In genomic region chr5:5331838-5332237, GRCh38 we compare ENCODE assay signal across 23 cellular contexts.
DNase-seq lines count a peak whose midpoint lies in the region; ATAC-seq lines count a peak whose summit lies in the region.
"Had no signal": no experiment of that assay in that cellular context is flagged by ENCODE, and none has a peak within 500 bp of the region (broad histone marks: within the 10 kb centered on the region; RNA-seq: fewer than 3 reads in every experiment).

No MANE protein-coding gene starts in this region.

- no peaks in the 10 kb centered on the region for H3K27me3 Mint-ChIP-seq in activated T-cell treated with anti-CD3 and anti-CD28 coated beads, Interleukin-2, amount 50 U/mL, for 72 hours (ENCODE audit: low read depth)
- H3K27me3 Mint-ChIP-seq: activated naive CD4-positive, alpha-beta T cell treated with anti-CD3 and anti-CD28 coated beads, Interleukin-2, amount 10 ng/mL, durations not matched to agents 7 days and 5 days; activated T-cell treated with anti-CD3 and anti-CD28 coated beads, Interleukin-2, amount 50 U/mL, for 24 hours had no signal

- H3K27me3 ChIP-seq in SJCRH30 = no peaks in the 10 kb centered on the region
- H3K27me3 ChIP-seq: right atrium auricular region, upper lobe of left lung had no signal

- peak overlapping the region; percentile 78 for H3K27ac ChIP-seq in SJCRH30
- H3K27ac ChIP-seq: C4-2B, GM23248, right atrium auricular region, upper lobe of left lung had no signal

- H3K4me3 ChIP-seq in SJCRH30 = no peak overlapping the region
- H3K4me3 ChIP-seq: GM12878, GM23248, right atrium auricular region, upper lobe of left lung had no signal

- H3K9me3 ChIP-seq in SJCRH30 (replicated peaks) = no peaks in the 10 kb centered on the region
- H3K9me3 ChIP-seq: right atrium auricular region, upper lobe of left lung had no signal

- H3K4me1 Mint-ChIP-seq in activated T-cell treated with anti-CD3 and anti-CD28 coated beads, Interleukin-2, amount 50 U/mL, for 72 hours (ENCODE audit: low read depth) = no peaks in the 10 kb centered on the region
- H3K4me1 Mint-ChIP-seq: activated naive CD4-positive, alpha-beta T cell treated with anti-CD3 and anti-CD28 coated beads, Interleukin-2, amount 10 ng/mL, durations not matched to agents 7 days and 5 days had no signal

- peaks cover 2 to 8% of the 10 kb centered on the region in 2 donors for H3K9me3 Mint-ChIP-seq in activated T-cell treated with anti-CD3 and anti-CD28 coated beads, Interleukin-2, amount 50 U/mL, for 72 hours

- DNase-seq in NCI-H82 (lab: John Stamatoyannopoulos, UW) (peak; percentile 38), NCI-H82 treated with DMSO at 0.1 percent for 48 hours (lab: John Stamatoyannopoulos, UW; ENCODE audit: unreplicated experiment) (no peak), SJCRH30 (peak; percentile 37 to 58), islet precursor cell (peak; percentile 69), T1000 (lab: John Stamatoyannopoulos, UW) (no peak)
- DNase-seq in activated T-cell treated with anti-CD3 and anti-CD28 coated beads, Interleukin-2, amount 50 U/mL, for 72 hours = no peak
- DNase-seq in activated CD8-positive, alpha-beta memory T cell treated with anti-CD3 and anti-CD28 coated beads, Interleukin-2, amount 50 U/mL, for 48 hours = no peak
- DNase-seq: activated CD4-positive, CD25-positive, alpha-beta regulatory T cell; activated CD8-positive, alpha-beta T cell treated with anti-CD3 and anti-CD28 coated beads, Interleukin-2, amount 10 ng/mL, durations not matched to agents 7 days and 5 days; activated naive CD4-positive, alpha-beta T cell treated with anti-CD3 and anti-CD28 coated beads, Interleukin-2, amount 10 ng/mL, durations not matched to agents 7 days and 5 days; activated T-cell treated with anti-CD3 and anti-CD28 coated beads, Interleukin-2, amount 50 U/mL, for 24 hours; effector memory CD8-positive, alpha-beta T cell; GM23248; KG1; left ventricle myocardium superior; NCI-H446; RPMI8226; T-helper 9 cell; upper lobe of left lung had no signal

- H3K27ac Mint-ChIP-seq in activated T-cell treated with anti-CD3 and anti-CD28 coated beads, Interleukin-2, amount 50 U/mL, for 72 hours = no peak overlapping the region
- H3K27ac Mint-ChIP-seq: activated CD8-positive, alpha-beta T cell treated with anti-CD3 and anti-CD28 coated beads, Interleukin-2, amount 10 ng/mL, durations not matched to agents 7 days and 5 days; activated naive CD4-positive, alpha-beta T cell treated with anti-CD3 and anti-CD28 coated beads, Interleukin-2, amount 10 ng/mL, durations not matched to agents 7 days and 5 days; activated T-cell treated with anti-CD3 and anti-CD28 coated beads, Interleukin-2, amount 50 U/mL, for 24 hours; effector memory CD8-positive, alpha-beta T cell had no signal

- peaks cover 21% of the 10 kb centered on the region for H3K4me1 ChIP-seq in SJCRH30
- H3K4me1 ChIP-seq: right atrium auricular region had no signal

- H3K36me3 Mint-ChIP-seq in activated T-cell treated with anti-CD3 and anti-CD28 coated beads, Interleukin-2, amount 50 U/mL, for 72 hours (ENCODE audit: insufficient read depth in 2 of 2) = peaks cover 0 to 1% of the 10 kb centered on the region in 2 donors
- H3K36me3 Mint-ChIP-seq: activated naive CD4-positive, alpha-beta T cell treated with anti-CD3 and anti-CD28 coated beads, Interleukin-2, amount 10 ng/mL, durations not matched to agents 7 days and 5 days had no signal

- no peak for ATAC-seq in activated T-cell treated with anti-CD3 and anti-CD28 coated beads, Interleukin-2, amount 50 U/mL, for 72 hours (replicated peaks in 1 of 2)
- ATAC-seq in HG03457 (IDR thresholded peaks at IDR 0.05; ENCODE audit: unreplicated experiment) = no peak
- ATAC-seq: activated CD8-positive, alpha-beta T cell treated with anti-CD3 and anti-CD28 coated beads, Interleukin-2, amount 10 ng/mL, durations not matched to agents 7 days and 5 days; effector memory CD8-positive, alpha-beta T cell; GM12878; left ventricle myocardium superior had no signal

- no peak overlapping the region for H3K4me3 Mint-ChIP-seq in activated T-cell treated with anti-CD3 and anti-CD28 coated beads, Interleukin-2, amount 50 U/mL, for 72 hours
- H3K4me3 Mint-ChIP-seq: activated CD8-positive, alpha-beta T cell treated with anti-CD3 and anti-CD28 coated beads, Interleukin-2, amount 10 ng/mL, durations not matched to agents 7 days and 5 days; activated naive CD4-positive, alpha-beta T cell treated with anti-CD3 and anti-CD28 coated beads, Interleukin-2, amount 10 ng/mL, durations not matched to agents 7 days and 5 days; activated T-cell treated with anti-CD3 and anti-CD28 coated beads, Interleukin-2, amount 50 U/mL, for 24 hours; effector memory CD8-positive, alpha-beta T cell had no signal

- no peaks in the 10 kb centered on the region for H3K36me3 ChIP-seq in SJCRH30
- H3K36me3 ChIP-seq: right atrium auricular region, upper lobe of left lung had no signal

Comparison
In these comparisons a context has a peak if more than half of its experiments do, and no peak if none do; other contexts are left out.
1. DNase-seq: peak in NCI-H82 (single experiment), SJCRH30 (2 of 2) and islet precursor cell (single experiment); none in NCI-H82 treated with DMSO at 0.1 percent for 48 hours (single experiment), activated T-cell treated with anti-CD3 and anti-CD28 coated beads, Interleukin-2, amount 50 U/mL, for 72 hours (0 of 2), activated CD8-positive, alpha-beta memory T cell treated with anti-CD3 and anti-CD28 coated beads, Interleukin-2, amount 50 U/mL, for 48 hours (single experiment) and T1000 (single experiment).